In the genomic region with DNA sequence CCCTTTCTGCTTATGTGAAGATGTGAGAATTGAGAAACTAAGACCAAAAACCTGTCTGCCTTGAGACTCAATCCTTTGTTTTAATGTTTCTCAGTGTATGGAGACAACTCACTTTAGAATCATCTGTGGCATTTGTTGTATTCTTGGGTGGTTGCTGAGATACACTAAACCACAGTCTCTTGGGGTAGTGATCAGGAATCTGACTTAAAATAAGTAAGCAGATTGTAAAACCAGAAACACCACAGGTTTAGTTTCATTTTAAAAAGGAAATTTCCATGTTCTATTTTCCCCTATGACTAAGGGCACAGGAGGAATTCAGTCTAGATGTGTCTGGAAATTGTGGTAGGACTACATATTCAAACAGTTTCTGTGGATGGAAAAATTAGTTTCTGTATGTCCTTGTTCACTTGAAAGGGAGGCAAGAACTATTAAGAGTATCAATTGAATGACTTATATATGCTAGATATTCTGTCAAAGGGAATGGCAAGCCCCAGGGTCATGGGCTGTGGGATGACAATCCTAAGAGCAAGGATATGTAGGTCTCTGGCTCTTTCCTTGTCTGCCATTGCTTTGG, we compare ENCODE assay signal across 9 cellular contexts.
DNase-seq lines count a peak whose midpoint lies in the region; ATAC-seq and TF ChIP-seq lines count a peak whose summit lies in the region.
"Had no signal": no experiment of that assay in that cellular context is flagged by ENCODE, and none has a peak within 500 bp of the region (broad histone marks: within the 10 kb centered on the region; RNA-seq: fewer than 3 reads in every experiment).

No MANE protein-coding gene starts in this region.

- H3K4me1 Mint-ChIP-seq in activated CD4-positive, alpha-beta T cell treated with anti-CD3 and anti-CD28 coated beads, Interleukin-2, amount 10 ng/mL, durations not matched to agents 7 days and 5 days = peaks cover 26% of the 10 kb centered on the region
- peaks cover 29% of the 10 kb centered on the region for H3K4me1 Mint-ChIP-seq in central memory CD8-positive, alpha-beta T cell

- H3K79me2 ChIP-seq in smooth muscle cell (ENCODE audit: low read depth) = no peaks in the 10 kb centered on the region

- H3K36me3 ChIP-seq in smooth muscle cell (ENCODE audit: low read depth) (no peaks in the 10 kb centered on the region), BE2C (no peaks in the 10 kb centered on the region)

- H3K4me3 Mint-ChIP-seq in activated CD4-positive, alpha-beta T cell treated with anti-CD3 and anti-CD28 coated beads, Interleukin-2, amount 10 ng/mL, durations not matched to agents 7 days and 5 days = no peak overlapping the region
- H3K4me3 Mint-ChIP-seq in central memory CD8-positive, alpha-beta T cell = no peak overlapping the region

- H3K27me3 ChIP-seq in smooth muscle cell (ENCODE audit: low read depth) = no peaks in the 10 kb centered on the region
- no peaks in the 10 kb centered on the region for H3K27me3 ChIP-seq in BE2C
- H3K27me3 ChIP-seq in right cardiac atrium (ENCODE audit: control insufficient read depth, insufficient read depth) = no peaks in the 10 kb centered on the region

- H3K27ac ChIP-seq in smooth muscle cell (ENCODE audit: low read depth) (peak overlapping the region; percentile 93), right cardiac atrium (ENCODE audit: low read length) (no peak overlapping the region)

- H3K9me3 Mint-ChIP-seq in activated CD4-positive, alpha-beta T cell treated with anti-CD3 and anti-CD28 coated beads, Interleukin-2, amount 10 ng/mL, durations not matched to agents 7 days and 5 days = peaks cover 32% of the 10 kb centered on the region
- peaks cover 3% of the 10 kb centered on the region for H3K9me3 Mint-ChIP-seq in central memory CD8-positive, alpha-beta T cell

- no peak for TF ChIP-seq CTCF in smooth muscle cell (IDR thresholded peaks at IDR 0.05; ENCODE audit: borderline replicate concordance, insufficient read depth, poor library complexity, severe bottlenecking)
- no peak for TF ChIP-seq CTCF in BE2C (IDR thresholded peaks at IDR 0.05; ENCODE audit: low read depth, low read length)

- H3K9me3 ChIP-seq in smooth muscle cell (replicated peaks; ENCODE audit: low read depth) (no peaks in the 10 kb centered on the region), BE2C (no peaks in the 10 kb centered on the region), right cardiac atrium (ENCODE audit: control insufficient read depth, low read length) (no peaks in the 10 kb centered on the region)

- CTCF ChIA-PET in activated CD4-positive, alpha-beta T cell treated with anti-CD3 and anti-CD28 coated beads, Interleukin-2, amount 10 ng/mL, durations not matched to agents 7 days and 5 days (lab: Charles Lee) = no interaction called here

- H3K27ac Mint-ChIP-seq in activated CD4-positive, alpha-beta T cell treated with anti-CD3 and anti-CD28 coated beads, Interleukin-2, amount 10 ng/mL, durations not matched to agents 7 days and 5 days = peak overlapping the region; percentile 72
- peak overlapping the region; percentile 64 for H3K27ac Mint-ChIP-seq in central memory CD8-positive, alpha-beta T cell (ENCODE audit: low read depth)

- peak; percentile 18 for DNase-seq in activated CD4-positive, alpha-beta T cell treated with anti-CD3 and anti-CD28 coated beads, Interleukin-2, amount 10 ng/mL, durations not matched to agents 7 days and 5 days
- DNase-seq in activated CD4-positive, alpha-beta T cell treated with anti-CD3 and anti-CD28 coated beads, Interleukin-2, amount 50 U/mL, for 48 hours = no peak
- DNase-seq in HS-27A (ENCODE audit: low read depth) = peak; percentile 33
- DNase-seq in central memory CD8-positive, alpha-beta T cell (ENCODE audit: low spot score in 2 of 2) = no peak
- no peak for DNase-seq in smooth muscle cell (lab: John Stamatoyannopoulos, UW; ENCODE audit: unreplicated experiment)
- no peak for DNase-seq in BE2C
- DNase-seq in right cardiac atrium = no peak
- DNase-seq: NCI-H69 had no signal

- peak; percentile 77 for ATAC-seq in central memory CD8-positive, alpha-beta T cell (replicated peaks; ENCODE audit: extremely low read depth, poor library complexity, severe bottlenecking)
- ATAC-seq in GM18861 (IDR thresholded peaks at IDR 0.05; ENCODE audit: unreplicated experiment) = no peak
- ATAC-seq in right cardiac atrium = no peak

- peak overlapping the region; percentile 27 for H3K4me2 ChIP-seq in smooth muscle cell

- no peaks in the 10 kb centered on the region for H4K20me1 ChIP-seq in smooth muscle cell (ENCODE audit: low read depth)

- POLR2A ChIA-PET in activated CD4-positive, alpha-beta T cell treated with anti-CD3 and anti-CD28 coated beads, Interleukin-2, amount 10 ng/mL, durations not matched to agents 7 days and 5 days (lab: Charles Lee) = no interaction called here

- H3K4me3 ChIP-seq in smooth muscle cell (no peak overlapping the region), BE2C (ENCODE audit: low read depth, low read length) (no peak overlapping the region), right cardiac atrium (ENCODE audit: low read length) (no peak overlapping the region)

- H3K9ac ChIP-seq in smooth muscle cell (ENCODE audit: low read depth) = peak overlapping the region; percentile 70

- H3K4me1 ChIP-seq in smooth muscle cell (ENCODE audit: low read depth) = no peaks in the 10 kb centered on the region
- no peaks in the 10 kb centered on the region for H3K4me1 ChIP-seq in BE2C
- no peaks in the 10 kb centered on the region for H3K4me1 ChIP-seq in right cardiac atrium (ENCODE audit: control insufficient read depth, insufficient read depth, low read length)

- no peaks in the 10 kb centered on the region for H3K27me3 Mint-ChIP-seq in activated CD4-positive, alpha-beta T cell treated with anti-CD3 and anti-CD28 coated beads, Interleukin-2, amount 10 ng/mL, durations not matched to agents 7 days and 5 days
- H3K27me3 Mint-ChIP-seq in central memory CD8-positive, alpha-beta T cell = no peaks in the 10 kb centered on the region

- H3K36me3 Mint-ChIP-seq in activated CD4-positive, alpha-beta T cell treated with anti-CD3 and anti-CD28 coated beads, Interleukin-2, amount 10 ng/mL, durations not matched to agents 7 days and 5 days (ENCODE audit: low read depth) = peaks cover 34% of the 10 kb centered on the region
- H3K36me3 Mint-ChIP-seq in central memory CD8-positive, alpha-beta T cell (ENCODE audit: insufficient read depth) = no peaks in the 10 kb centered on the region

- no peaks in the 10 kb centered on the region for H3F3A ChIP-seq in smooth muscle cell (ENCODE audit: low read depth)

- intact Hi-C loops in right cardiac atrium (cut with DNase I) = no loop called here

- peak overlapping the region; percentile 31 for H2AFZ ChIP-seq in smooth muscle cell (ENCODE audit: low read depth)

Comparison
In these comparisons a context has a peak if more than half of its experiments do, and no peak if none do; other contexts are left out.
1. DNase-seq: peak in activated CD4-positive, alpha-beta T cell treated with anti-CD3 and anti-CD28 coated beads, Interleukin-2, amount 10 ng/mL, durations not matched to agents 7 days and 5 days (single experiment) and HS-27A (single experiment); none in activated CD4-positive, alpha-beta T cell treated with anti-CD3 and anti-CD28 coated beads, Interleukin-2, amount 50 U/mL, for 48 hours (0 of 2), central memory CD8-positive, alpha-beta T cell (0 of 2), smooth muscle cell (single experiment), BE2C (single experiment) and right cardiac atrium (0 of 3).